In the genomic region with DNA sequence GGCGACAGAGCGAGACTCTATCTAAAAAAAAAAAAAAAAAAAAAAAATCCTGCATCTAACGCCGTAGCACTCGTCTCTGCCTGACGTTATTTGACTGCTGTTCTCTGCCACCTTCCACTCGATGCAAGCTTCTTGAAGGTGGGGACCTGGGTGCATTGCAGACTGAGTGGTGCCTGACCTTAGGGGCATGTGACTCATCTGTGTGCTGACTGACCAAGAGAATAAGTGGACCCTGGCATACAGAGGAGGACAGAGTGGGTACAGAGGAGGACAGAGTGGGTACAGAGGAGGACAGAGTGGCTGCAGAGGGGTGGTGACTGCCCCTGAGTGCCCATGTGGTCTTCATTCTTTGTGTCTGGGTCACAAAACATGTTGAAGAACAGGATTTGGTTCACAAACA, we compare ENCODE assay signal across 1 cellular context.
TF ChIP-seq lines count a peak whose summit lies in the region.

No MANE protein-coding gene starts in this region.

TF ChIP-seq in HepG2, 621 proteins besides CTCF, POLR2A, EP300 and RAD21 (continued from another document):
- no peak for TF ChIP-seq KLF15 (CRISPR knock-in tag; IDR thresholded peaks at IDR 0.05; ENCODE audit: borderline replicate concordance)
- no peak for TF ChIP-seq THYN1 (CRISPR knock-in tag; IDR thresholded peaks at IDR 0.05; ENCODE audit: borderline replicate concordance, low read depth)
- no peak for TF ChIP-seq ZNF549 (CRISPR knock-in tag; IDR thresholded peaks at IDR 0.05)
- TF ChIP-seq MEIS2 (CRISPR knock-in tag; IDR thresholded peaks at IDR 0.05) = no peak
